ENCODE assay signal across 18 cellular contexts in genomic region chr5:76580983-76581382, GRCh38. TPM values are rescaled to one million over a fixed set of nuclear protein-coding genes. Genes with fewer than 3 reads are reported as not detected.
"Had no signal": no experiment of that assay in that cellular context is flagged by ENCODE, and none has a peak within 500 bp of the region (broad histone marks: within the 10 kb centered on the region; RNA-seq: fewer than 3 reads in every experiment).

No MANE protein-coding gene starts in this region.

- H3K9me3 ChIP-seq: lower lobe of right lung, neutrophil, SK-N-SH, tibial nerve had no signal

- H3K4me3 Mint-ChIP-seq: activated CD8-positive, alpha-beta memory T cell treated with anti-CD3 and anti-CD28 coated beads, Interleukin-2, amount 10 ng/mL, durations not matched to agents 7 days and 5 days; activated naive CD4-positive, alpha-beta T cell treated with anti-CD3 and anti-CD28 coated beads, Interleukin-2, amount 50 U/mL, for 24 hours; activated T-cell treated with anti-CD3 and anti-CD28 coated beads, Interleukin-2, amount 50 U/mL, for 24 hours; mesothelial cell of epicardium; stimulated activated naive B cell treated with anti-CD40 and anti-IgM and Interleukin-4, amounts not matched to agents 10 μg/mL and 1 μg/mL and 100 μg/mL, for 72 hours; T-cell had no signal

- H3K9me3 Mint-ChIP-seq: activated naive CD4-positive, alpha-beta T cell treated with anti-CD3 and anti-CD28 coated beads, Interleukin-2, amount 50 U/mL, for 24 hours; activated T-cell treated with anti-CD3 and anti-CD28 coated beads, Interleukin-2, amount 50 U/mL, for 24 hours; mesothelial cell of epicardium; stimulated activated naive B cell treated with anti-CD40 and anti-IgM and Interleukin-4, amounts not matched to agents 10 μg/mL and 1 μg/mL and 100 μg/mL, for 72 hours; T-cell had no signal

- H3K36me3 Mint-ChIP-seq: mesothelial cell of epicardium; stimulated activated naive B cell treated with anti-CD40 and anti-IgM and Interleukin-4, amounts not matched to agents 10 μg/mL and 1 μg/mL and 100 μg/mL, for 72 hours had no signal

- ATAC-seq: activated CD8-positive, alpha-beta memory T cell treated with anti-CD3 and anti-CD28 coated beads, Interleukin-2, amount 10 ng/mL, durations not matched to agents 7 days and 5 days; lower lobe of right lung; stimulated activated naive B cell treated with anti-CD40 and anti-IgM and Interleukin-4, amounts not matched to agents 10 μg/mL and 1 μg/mL and 100 μg/mL, for 72 hours; T-cell had no signal

- DNase-seq: activated CD4-positive, alpha-beta T cell treated with anti-CD3 and anti-CD28 coated beads, Interleukin-2, amount 50 U/mL, for 48 hours; activated CD4-positive, CD25-positive, alpha-beta regulatory T cell treated with anti-CD3 and anti-CD28 coated beads, Interleukin-2, amount 50 U/mL, for 72 hours; activated CD8-positive, alpha-beta memory T cell treated with anti-CD3 and anti-CD28 coated beads, Interleukin-2, amount 10 ng/mL, durations not matched to agents 7 days and 5 days; activated effector memory CD4-positive, alpha-beta T cell treated with Interleukin-2 at 50 U/mL for 16 hours; activated T-cell treated with anti-CD3 and anti-CD28 coated beads, Interleukin-2, amount 50 U/mL, for 24 hours; foreskin fibroblast; kidney glomerular epithelial cell; lower lobe of right lung; retina; SK-N-SH; stimulated activated naive B cell treated with anti-CD40 and anti-IgM and Interleukin-4, amounts not matched to agents 10 μg/mL and 1 μg/mL and 100 μg/mL, for 72 hours; T-cell; T1000 had no signal

- H3K27ac ChIP-seq: cardiac muscle cell, lower lobe of right lung, neutrophil had no signal

- H3K27me3 Mint-ChIP-seq: activated CD8-positive, alpha-beta memory T cell treated with anti-CD3 and anti-CD28 coated beads, Interleukin-2, amount 10 ng/mL, durations not matched to agents 7 days and 5 days; activated naive CD4-positive, alpha-beta T cell treated with anti-CD3 and anti-CD28 coated beads, Interleukin-2, amount 50 U/mL, for 24 hours; activated T-cell treated with anti-CD3 and anti-CD28 coated beads, Interleukin-2, amount 50 U/mL, for 24 hours; stimulated activated naive B cell treated with anti-CD40 and anti-IgM and Interleukin-4, amounts not matched to agents 10 μg/mL and 1 μg/mL and 100 μg/mL, for 72 hours; T-cell had no signal

- H3K4me3 ChIP-seq: cardiac muscle cell, lower lobe of right lung, tibial nerve had no signal

- H3K4me2 ChIP-seq: SK-N-SH had no signal

- H3K36me3 ChIP-seq: cardiac muscle cell, lower lobe of right lung, tibial nerve had no signal

- H3K27me3 ChIP-seq: cardiac muscle cell, neutrophil, tibial nerve had no signal

- H3K9ac ChIP-seq: SK-N-SH had no signal

- H3K27ac Mint-ChIP-seq: activated CD8-positive, alpha-beta memory T cell treated with anti-CD3 and anti-CD28 coated beads, Interleukin-2, amount 10 ng/mL, durations not matched to agents 7 days and 5 days; stimulated activated naive B cell treated with anti-CD40 and anti-IgM and Interleukin-4, amounts not matched to agents 10 μg/mL and 1 μg/mL and 100 μg/mL, for 72 hours had no signal

RNA-seq across cellular contexts. Expression of gene F2RL2, which starts 42.2 kb away (rescaled TPM):
- total RNA-seq: lower lobe of right lung had no signal
